Comparison of ENCODE assay signal across 7 cellular contexts in genomic region chr19:40398417-40399056, GRCh38.
A peak's percentile ranks its signal among the peaks of the same experiment; 100 is the strongest.
DNase-seq lines count a peak whose midpoint lies in the region; ATAC-seq, FAIRE-seq and TF ChIP-seq lines count a peak whose summit lies in the region.

No MANE protein-coding gene starts in this region.

- DNase-seq in NCI-H69 (lab: John Stamatoyannopoulos, UW) = peak; percentile 85
- DNase-seq in activated T-helper 1 cell treated with Interleukin-2 at 50 U/mL for 16 hours (ENCODE audit: low read depth) = peak; percentile 21
- peak; percentile 94 for DNase-seq in iPS-NIHi7 (ENCODE audit: extremely low spot score)
- peak; percentile 24 for DNase-seq in stimulated activated CD8-positive, alpha-beta memory T cell treated with anti-CD3 and anti-CD28 coated beads, Interleukin-4, amount 100 ng/mL, for 4 hours (ENCODE audit: low read depth in 2 of 2, low spot score in 1 of 2)
- no peak for DNase-seq in COR-L47 (lab: John Stamatoyannopoulos, UW)
- no peak for DNase-seq in H54 (ENCODE audit: insufficient read length, low spot score)

- no peak for FAIRE-seq in H54 (lab: Jason Lieb, UNC)

- no peak for ATAC-seq in GM21381 (IDR thresholded peaks at IDR 0.05; ENCODE audit: unreplicated experiment)

- TF ChIP-seq POLR2A in H54 (IDR thresholded peaks at IDR 0.05; ENCODE audit: low read depth, low read length) = no peak

Comparison
In these comparisons a context has a peak if more than half of its experiments do, and no peak if none do; other contexts are left out.
1. DNase-seq: peak in NCI-H69 (single experiment), activated T-helper 1 cell treated with Interleukin-2 at 50 U/mL for 16 hours (single experiment), iPS-NIHi7 (single experiment) and stimulated activated CD8-positive, alpha-beta memory T cell treated with anti-CD3 and anti-CD28 coated beads, Interleukin-4, amount 100 ng/mL, for 4 hours (2 of 2); none in COR-L47 (single experiment) and H54 (single experiment).